22 cellular contexts compared by ENCODE assay signal in the genomic region with DNA sequence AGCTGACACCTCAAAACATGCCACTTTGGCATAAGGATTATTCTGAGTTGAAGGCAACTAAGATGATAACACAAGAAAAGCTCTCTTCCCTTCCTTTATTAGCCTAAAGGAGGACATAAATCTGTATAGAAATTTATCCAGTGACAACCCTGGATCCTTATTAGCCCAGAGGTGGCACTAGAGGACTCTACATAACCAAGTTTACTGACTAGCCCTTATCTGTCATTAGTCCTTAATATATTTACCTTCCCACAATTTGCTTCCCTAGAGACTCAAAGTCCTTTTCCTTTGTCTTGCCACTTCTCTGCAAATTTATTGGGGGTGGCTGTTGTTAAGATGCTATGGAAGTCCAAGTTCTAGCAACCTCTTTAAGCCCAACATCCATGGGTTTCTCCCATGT. TPM values are rescaled to one million over a fixed set of nuclear protein-coding genes. Genes with fewer than 3 reads are reported as not detected.
DNase-seq lines count a peak whose midpoint lies in the region; ATAC-seq, FAIRE-seq and TF ChIP-seq lines count a peak whose summit lies in the region.
"Had no signal": no experiment of that assay in that cellular context is flagged by ENCODE, and none has a peak within 500 bp of the region (broad histone marks: within the 10 kb centered on the region; RNA-seq: fewer than 3 reads in every experiment).

No MANE protein-coding gene starts in this region.

- TF ChIP-seq CTCF in Caco-2 (IDR thresholded peaks at IDR 0.05; ENCODE audit: insufficient read depth in 1 of 2, low read depth in 1 of 2, low read length in 1 of 2, severe bottlenecking in 1 of 2, unreplicated experiment in 1 of 2), result peak; percentile 12 to 52
- peak in 2 of 3 experiments; percentile 5 to 17; a peak in 1 of 6 replicates for TF ChIP-seq CTCF in HCT116 (IDR thresholded peaks at IDR 0.05 in 2 of 3, conservative IDR thresholded peaks at IDR 0.05 in 1 of 3; ENCODE audit: borderline replicate concordance in 1 of 3, insufficient read depth in 1 of 3, low read depth in 2 of 3, low read length in 2 of 3)
- peak; percentile 39; the same call in 1 of the 2 replicates for TF ChIP-seq CTCF in HepG2 (CRISPR knock-in tag; IDR thresholded peaks at IDR 0.05)
- no peak for TF ChIP-seq CTCF in vagina (IDR thresholded peaks at IDR 0.05)

- H3K27ac ChIP-seq in HCT116 (ENCODE audit: low read depth, low read length) (no peak overlapping the region), HepG2 (ENCODE audit: extremely low read length, insufficient read depth, low read length) (no peak overlapping the region), vagina (no peak overlapping the region)
- H3K27ac ChIP-seq: parathyroid adenoma, upper lobe of left lung had no signal

- DNase-seq in Caco-2 (peak in 1 of 2 experiments; percentile 20), HCT116 (ENCODE audit: low read depth, low spot score) (no peak), RPMI8226 (peak; percentile 6), HepG2 (ENCODE audit: low spot score) (peak; percentile 35), vagina (ENCODE audit: extremely low spot score in 2 of 2) (no peak), COLO829 (ENCODE audit: low spot score) (no peak)
- DNase-seq: activated CD4-positive, alpha-beta T cell treated with anti-CD3 and anti-CD28 coated beads, Interleukin-2, amount 10 ng/mL, durations not matched to agents 7 days and 5 days; activated CD8-positive, alpha-beta memory T cell treated with anti-CD3 and anti-CD28 coated beads, Interleukin-2, amount 50 U/mL, for 4 hours; activated gamma-delta T cell treated with Interleukin-2 at 50 U/mL for 16 hours; Calu3; central memory CD4-positive, alpha-beta T cell; head of caudate nucleus; naive B cell; NCI-H1092; NCI-H2107; NCI-H526 treated with DMSO at 0.1 percent for 48 hours; stimulated activated CD4-positive, alpha-beta T cell treated with anti-CD3 and anti-CD28 coated beads, Interleukin-4, amount 100 ng/mL, for 1 hour; upper lobe of left lung had no signal

- H3K9me3 Mint-ChIP-seq in Caco-2 (ENCODE audit: unreplicated experiment), result no peaks in the 10 kb centered on the region

- H3K36me3 Mint-ChIP-seq in Caco-2 (ENCODE audit: insufficient read depth, unreplicated experiment), result no peaks in the 10 kb centered on the region

- H3K4me1 ChIP-seq in Caco-2 (peaks cover 11% of the 10 kb centered on the region; the same call in 1 of the 2 replicates), HCT116 (ENCODE audit: control insufficient read depth in 1 of 2, insufficient read depth in 2 of 2, low read length in 2 of 2) (no peaks in the 10 kb centered on the region), HepG2 (ENCODE audit: insufficient read depth, low read length) (peaks cover 26% of the 10 kb centered on the region), vagina (no peaks in the 10 kb centered on the region)
- H3K4me1 ChIP-seq: parathyroid adenoma, upper lobe of left lung had no signal

- H3K36me3 ChIP-seq in Caco-2 (ENCODE audit: control insufficient read depth, insufficient read depth, low read length) (no peaks in the 10 kb centered on the region), HCT116 (ENCODE audit: control insufficient read depth in 1 of 2, insufficient read depth in 2 of 2, low read length in 2 of 2) (peaks cover under 1 to 5% of the 10 kb centered on the region in 2 experiments; a peak in 2 of 4 replicates), HepG2 (replicated peaks in 1 of 2; ENCODE audit: control insufficient read depth in 1 of 2, insufficient read depth in 2 of 2, low read length in 2 of 2) (no peaks in the 10 kb centered on the region), vagina (peaks cover 0 to 6% of the 10 kb centered on the region in 2 donors)

- H3K27me3 ChIP-seq in Caco-2 (replicated peaks; ENCODE audit: control insufficient read depth, insufficient read depth, low read length) (no peaks in the 10 kb centered on the region), HCT116 (ENCODE audit: insufficient read depth, low read length) (no peaks in the 10 kb centered on the region), HepG2 (ENCODE audit: control insufficient read depth in 1 of 2, insufficient read depth in 2 of 2, low read length in 2 of 2) (no peaks in the 10 kb centered on the region), vagina (no peaks in the 10 kb centered on the region)
- H3K27me3 ChIP-seq: upper lobe of left lung had no signal

- no peak overlapping the region for H3K4me2 ChIP-seq in HCT116 (ENCODE audit: low read length)
- H3K4me2 ChIP-seq in HepG2 (ENCODE audit: low read depth, low read length), result 0 out of 2 replicates have a peak overlapping the region, but pooled peaks have one; percentile 30

- no peaks in the 10 kb centered on the region for H3K9me2 ChIP-seq in HCT116 (ENCODE audit: insufficient read depth)

- ATAC-seq in HCT116, result peak; percentile 61
- peak; percentile 65; the same call in 2 of the 3 replicates for ATAC-seq in HepG2
- no peak for ATAC-seq in HG02798 (IDR thresholded peaks at IDR 0.05; ENCODE audit: poor library complexity, unreplicated experiment)

- BruUV-seq in Caco-2 (replicated peaks; lab: Mats Ljungman, UMichigan), result no TSS peak
- BruUV-seq in HCT116 (replicated peaks; lab: Mats Ljungman, UMichigan), result no TSS peak
- no TSS peak for BruUV-seq in HepG2 (replicated peaks; lab: Mats Ljungman, UMichigan)

- POLR2A ChIA-PET in Caco-2 (lab: Charles Lee), result no interaction called here
- POLR2A ChIA-PET in HCT116 (lab: Charles Lee), result no interaction called here
- POLR2A ChIA-PET in HepG2 (lab: Yijun Ruan, JAX), result no interaction called here

- no peak overlapping the region for H3K27ac Mint-ChIP-seq in Caco-2 (ENCODE audit: unreplicated experiment)
- H3K27ac Mint-ChIP-seq: activated CD4-positive, alpha-beta T cell treated with anti-CD3 and anti-CD28 coated beads, Interleukin-2, amount 10 ng/mL, durations not matched to agents 7 days and 5 days; naive B cell had no signal

- no peak overlapping the region for H3K4me3 Mint-ChIP-seq in Caco-2 (ENCODE audit: unreplicated experiment)
- H3K4me3 Mint-ChIP-seq: activated CD4-positive, alpha-beta T cell treated with anti-CD3 and anti-CD28 coated beads, Interleukin-2, amount 10 ng/mL, durations not matched to agents 7 days and 5 days; naive B cell had no signal

- H3K9me3 ChIP-seq in Caco-2 (no peaks in the 10 kb centered on the region), HCT116 (ENCODE audit: control insufficient read depth in 1 of 2, insufficient read depth in 1 of 2, low read depth in 1 of 2, low read length in 2 of 2) (no peaks in the 10 kb centered on the region), HepG2 (ENCODE audit: low read length) (no peaks in the 10 kb centered on the region), vagina (no peaks in the 10 kb centered on the region)
- H3K9me3 ChIP-seq: upper lobe of left lung had no signal

- no peak for FAIRE-seq in HepG2 (lab: Jason Lieb, UNC)
- FAIRE-seq: RCC 7860 had no signal

- H4K20me1 ChIP-seq in HCT116 (ENCODE audit: insufficient read depth), result no peaks in the 10 kb centered on the region
- no peaks in the 10 kb centered on the region for H4K20me1 ChIP-seq in HepG2 (ENCODE audit: insufficient read depth, low read length)

- no peak overlapping the region for H3K4me3 ChIP-seq in Caco-2 (ENCODE audit: low read depth, low read length)
- H3K4me3 ChIP-seq in HCT116 (replicated peaks in 1 of 2; ENCODE audit: low read depth in 1 of 2, low read length in 2 of 2), result no peak overlapping the region
- H3K4me3 ChIP-seq in HepG2 (replicated peaks in 1 of 3; ENCODE audit: insufficient read depth in 1 of 3, low read depth in 2 of 3, low read length in 3 of 3), result no peak overlapping the region
- H3K4me3 ChIP-seq in vagina, result no peak overlapping the region
- H3K4me3 ChIP-seq: lung, upper lobe of left lung had no signal

- RAD21 ChIA-PET in HCT116 (lab: Charles Lee; ENCODE audit: low non-redundant PET in 1 of 2, low total read pairs in 2 of 2, uncharacterized antibody in 2 of 2, unreplicated experiment in 2 of 2), result no interaction called here

- H3K79me2 ChIP-seq in HCT116 (ENCODE audit: insufficient read depth, low read length) (0 out of 2 replicates have a peak, but pooled peaks cover 3% of the 10 kb centered on the region), HepG2 (ENCODE audit: insufficient read depth, low read length) (no peaks in the 10 kb centered on the region)

- H2AFZ ChIP-seq in HCT116 (ENCODE audit: low read depth, low read length, poor library complexity, severe bottlenecking) (no peak overlapping the region), HepG2 (ENCODE audit: low read length) (no peak overlapping the region)
- H2AFZ ChIP-seq: parathyroid adenoma had no signal

- TF ChIP-seq RAD21 in HCT116 (IDR thresholded peaks at IDR 0.05; ENCODE audit: low read depth) (peak; percentile 25; the same call in 1 of the 2 replicates), HepG2 (CRISPR knock-in tag; IDR thresholded peaks at IDR 0.05) (no peak)

- H3K4me1 Mint-ChIP-seq in Caco-2 (ENCODE audit: low read depth, unreplicated experiment), result peaks cover 13% of the 10 kb centered on the region

- CTCF ChIA-PET in Caco-2 (lab: Charles Lee) (interaction anchor here (0.6 kb wide), 1 partner anchor 348 kb away, joined by 4 read pairs; no protein-coding TSS in a partner anchor), HCT116 (lab: Charles Lee) (interaction anchor here (1.0 to 1.7 kb wide), 3 partner anchors 27 to 349 kb away, joined by 3 to 6 read pairs (median 4); partner anchors contain the start of gene CEP70), HepG2 (lab: Yijun Ruan, JAX; ENCODE audit: low intra/inter-chr PET ratio, low total read pairs) (no interaction called here)

- intact Hi-C loops in Caco-2 (cut with micrococcal nuclease; ENCODE audit: unreplicated experiment), result loop anchor here (1.0 kb wide), 2 partner anchors 27 to 348 kb away; partner anchors contain the start of gene CEP70
- intact Hi-C loops in HCT116 (cut with micrococcal nuclease), result no loop called here
- intact Hi-C loops in HepG2 (cut with micrococcal nuclease; ENCODE audit: unreplicated experiment), result no loop called here
- intact Hi-C loops in vagina (cut with DNase I), result no loop called here

- TF ChIP-seq POLR2A in HCT116 (IDR thresholded peaks at IDR 0.05; ENCODE audit: borderline replicate concordance, extremely low read depth, insufficient read depth, insufficient read length) (no peak), HepG2 (IDR thresholded peaks at IDR 0.05; ENCODE audit: insufficient read depth in 1 of 2, low read depth in 2 of 2, low read length in 2 of 2) (no peak), vagina (IDR thresholded peaks at IDR 0.05) (no peak)

- H3K9ac ChIP-seq in HCT116 (ENCODE audit: low read length) (no peak overlapping the region), HepG2 (ENCODE audit: insufficient read depth, low read depth, low read length) (no peak overlapping the region)
- H3K9ac ChIP-seq: parathyroid adenoma had no signal

- TF ChIP-seq EP300 in HepG2 (IDR thresholded peaks at IDR 0.05; ENCODE audit: low read depth in 2 of 2, low read length in 2 of 2), result no peak
- TF ChIP-seq EP300 in HepG2 (CRISPR knock-in tag; IDR thresholded peaks at IDR 0.05; ENCODE audit: borderline replicate concordance), result no peak

- H3K27me3 Mint-ChIP-seq in Caco-2 (ENCODE audit: insufficient read depth, unreplicated experiment), result no peaks in the 10 kb centered on the region
- H3K27me3 Mint-ChIP-seq: activated CD4-positive, alpha-beta T cell treated with anti-CD3 and anti-CD28 coated beads, Interleukin-2, amount 10 ng/mL, durations not matched to agents 7 days and 5 days; naive B cell had no signal

- in situ Hi-C loops in HepG2 (cut with HindIII; ENCODE audit: extremely low pct_ligation_motif_present, low pct_unique_long_range_greater_than_20kb), result no loop called here

RNA-seq across cellular contexts. Expression of gene CEP70, which starts 26.7 kb away (rescaled TPM):
- total RNA-seq in Caco-2 (2022) (18.5 and 25.0 TPM in 2 replicates), HCT116 (2021; ENCODE audit: unreplicated experiment) (38.7 TPM), HepG2 (2016; rRNA removed; fragmentation: Illumina TruSeq; extraction: Trizol) (22.3 and 24.4 TPM in 2 replicates), vagina (31.7 TPM)
- polyA plus RNA-seq in HCT116 (2012), result 18.0 and 27.4 TPM in 2 replicates
- 45.4 and 52.7 TPM in 2 replicates for total RNA-seq in HepG2 (2016; cell fraction: cytosol; rRNA removed; fragmentation: Illumina TruSeq; extraction: Trizol; ENCODE audit: low read depth)
- total RNA-seq in HepG2 (2016; cell fraction: insoluble cytoplasmic fraction; rRNA removed; fragmentation: Illumina TruSeq; extraction: Trizol), result 21.6 and 27.0 TPM in 2 replicates
- total RNA-seq in HepG2 (2016; cell fraction: membrane; rRNA removed; fragmentation: Illumina TruSeq; extraction: Trizol), result 32.9 and 33.3 TPM in 2 replicates
- total RNA-seq in HepG2 (2016; cell fraction: nucleus; rRNA removed; fragmentation: Illumina TruSeq; extraction: Trizol), result 30.3 and 32.7 TPM in 2 replicates
- 3.9 and 4.0 TPM in 2 replicates for polyA plus RNA-seq in HepG2 (2011; rRNA removed)
- 1.7 and 2.2 TPM in 2 replicates for polyA plus RNA-seq in HepG2 (2011; cell fraction: cytosol; rRNA removed)
- polyA plus RNA-seq in HepG2 (2011; cell fraction: nucleus; rRNA removed), result 3.8 and 4.3 TPM in 2 replicates
- 7.1 and 11.8 TPM in 2 replicates for polyA plus RNA-seq in HepG2 (2012)
- polyA plus RNA-seq in HepG2 (2016; cell fraction: cytosol; fragmentation: Illumina TruSeq; extraction: Trizol; ENCODE audit: low read depth), result 14.6 and 16.6 TPM in 2 replicates
- polyA plus RNA-seq in HepG2 (2016; cell fraction: insoluble cytoplasmic fraction; fragmentation: Illumina TruSeq; extraction: Trizol; ENCODE audit: low read depth), result 20.6 and 21.8 TPM in 2 replicates
- polyA plus RNA-seq in HepG2 (2016; cell fraction: membrane; fragmentation: Illumina TruSeq; extraction: Trizol; ENCODE audit: low read depth), result 18.9 and 22.1 TPM in 2 replicates
- 16.1 and 18.5 TPM in 2 replicates for polyA plus RNA-seq in HepG2 (2016; cell fraction: nucleus; fragmentation: Illumina TruSeq; extraction: Trizol; ENCODE audit: insufficient read depth, low read depth)
- polyA minus RNA-seq in HepG2 (2011; rRNA and poly(A)+ RNA removed; ENCODE audit: low replicate concordance), result 2.2 and 4.7 TPM in 2 replicates
- 5.1 and 9.1 TPM in 2 replicates for polyA minus RNA-seq in HepG2 (2011; cell fraction: cytosol; rRNA and poly(A)+ RNA removed)
- polyA minus RNA-seq in HepG2 (2011; cell fraction: nucleus; rRNA and poly(A)+ RNA removed), result 37.3 and 39.8 TPM in 2 replicates

RNA-seq across cellular contexts. Expression of gene FAIM, which starts 41.2 kb away (rescaled TPM):
- total RNA-seq in Caco-2 (2022), result 19.4 and 22.5 TPM in 2 replicates
- total RNA-seq in HCT116 (2021; ENCODE audit: unreplicated experiment), result 12.2 TPM
- 5.0 and 8.7 TPM in 2 replicates for polyA plus RNA-seq in HCT116 (2012)
- total RNA-seq in HepG2 (2016; rRNA removed; fragmentation: Illumina TruSeq; extraction: Trizol), result 25.8 and 33.9 TPM in 2 replicates
- total RNA-seq in HepG2 (2016; cell fraction: cytosol; rRNA removed; fragmentation: Illumina TruSeq; extraction: Trizol; ENCODE audit: low read depth), result 15.4 and 17.2 TPM in 2 replicates
- total RNA-seq in HepG2 (2016; cell fraction: insoluble cytoplasmic fraction; rRNA removed; fragmentation: Illumina TruSeq; extraction: Trizol), result 24.8 and 42.4 TPM in 2 replicates
- total RNA-seq in HepG2 (2016; cell fraction: membrane; rRNA removed; fragmentation: Illumina TruSeq; extraction: Trizol), result 14.4 and 16.1 TPM in 2 replicates
- 7.9 and 10.0 TPM in 2 replicates for total RNA-seq in HepG2 (2016; cell fraction: nucleus; rRNA removed; fragmentation: Illumina TruSeq; extraction: Trizol)
- polyA plus RNA-seq in HepG2 (2011; rRNA removed), result 3.3 and 4.3 TPM in 2 replicates
- polyA plus RNA-seq in HepG2 (2011; cell fraction: cytosol; rRNA removed), result 2.0 and 3.2 TPM in 2 replicates
- 2.0 and 3.8 TPM in 2 replicates for polyA plus RNA-seq in HepG2 (2011; cell fraction: nucleus; rRNA removed)
- 9.8 and 12.1 TPM in 2 replicates for polyA plus RNA-seq in HepG2 (2012)
- 13.4 and 17.3 TPM in 2 replicates for polyA plus RNA-seq in HepG2 (2016; cell fraction: cytosol; fragmentation: Illumina TruSeq; extraction: Trizol; ENCODE audit: low read depth)
- polyA plus RNA-seq in HepG2 (2016; cell fraction: insoluble cytoplasmic fraction; fragmentation: Illumina TruSeq; extraction: Trizol; ENCODE audit: low read depth), result 45.4 and 49.9 TPM in 2 replicates
- 14.8 and 17.4 TPM in 2 replicates for polyA plus RNA-seq in HepG2 (2016; cell fraction: membrane; fragmentation: Illumina TruSeq; extraction: Trizol; ENCODE audit: low read depth)
- 22.9 and 26.9 TPM in 2 replicates for polyA plus RNA-seq in HepG2 (2016; cell fraction: nucleus; fragmentation: Illumina TruSeq; extraction: Trizol; ENCODE audit: insufficient read depth, low read depth)
- polyA minus RNA-seq in HepG2 (2011; rRNA and poly(A)+ RNA removed; ENCODE audit: low replicate concordance), result 0.64 and 3.5 TPM in 2 replicates
- 2.9 and 3.8 TPM in 2 replicates for polyA minus RNA-seq in HepG2 (2011; cell fraction: cytosol; rRNA and poly(A)+ RNA removed)
- 4.4 and 5.6 TPM in 2 replicates for polyA minus RNA-seq in HepG2 (2011; cell fraction: nucleus; rRNA and poly(A)+ RNA removed)
- 13.3 TPM for total RNA-seq in vagina

Comparison
In these comparisons a context has a peak if more than half of its experiments do, and no peak if none do; other contexts are left out.
1. DNase-seq: peak in RPMI8226 (single experiment) and HepG2 (single experiment); none in HCT116 (single experiment), vagina (0 of 2) and COLO829 (single experiment).
2. CTCF ChIP-seq: peak in Caco-2 (2 of 2), HCT116 (2 of 3) and HepG2 (single experiment); none in vagina (0 of 3).